ENCODE assay signal across 9 cellular contexts in the genomic region with DNA sequence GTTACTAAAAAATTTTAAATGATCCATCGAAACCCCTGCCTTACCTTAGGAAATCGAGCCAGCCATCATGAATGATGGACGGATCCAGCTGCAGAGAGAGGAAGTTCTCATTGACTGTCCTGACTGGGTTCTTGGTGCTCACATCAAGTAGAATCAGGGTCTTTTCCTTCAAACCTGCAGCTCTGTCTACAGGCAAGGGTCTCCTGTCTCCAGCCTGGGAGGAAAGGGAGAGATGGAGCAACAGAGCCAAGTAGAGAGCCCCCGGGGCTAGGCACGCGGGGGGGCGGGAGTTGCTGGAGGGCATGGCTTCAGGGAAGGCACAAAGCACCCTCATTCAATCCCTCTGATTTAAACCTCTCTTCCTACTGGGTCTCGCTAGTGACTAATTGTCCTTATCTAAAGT. TPM values are rescaled to one million over a fixed set of nuclear protein-coding genes. Genes with fewer than 3 reads are reported as not detected.
DNase-seq lines count a peak whose midpoint lies in the region; ATAC-seq and TF ChIP-seq lines count a peak whose summit lies in the region.
"Had no signal": no experiment of that assay in that cellular context is flagged by ENCODE, and none has a peak within 500 bp of the region (broad histone marks: within the 10 kb centered on the region; RNA-seq: fewer than 3 reads in every experiment).

Gene HPSE2 (minus strand): TSS at position 384 of the 403 bp plus-strand sequence.

- H3K36me3 ChIP-seq in heart left ventricle = no peaks in the 10 kb centered on the region
- H3K36me3 ChIP-seq in uterus = no peaks in the 10 kb centered on the region

- H3K27ac ChIP-seq in heart left ventricle (no peak within 1 kb of the TSS), dorsolateral prefrontal cortex (no peak within 1 kb of the TSS), uterus (peak within 1 kb of the TSS; percentile 63 to 64)

- in situ Hi-C loops in KBM-7 (cut with MboI; ENCODE audit: low pct_unique_long_range_greater_than_20kb, low sequenced_read_pairs) = no loop called here

- H3K4me3 ChIP-seq in heart left ventricle (peak within 1 kb of the TSS in 11 of 12 donors; percentile 22 to 59 (median 49)), dorsolateral prefrontal cortex (peak within 1 kb of the TSS in 55 of 59 donors; percentile 19 to 66 (median 49)), uterus (peak within 1 kb of the TSS; percentile 3 to 40)

- WGBS in heart left ventricle, 4 donors = 3 to 5% (median 3%) methylated on average over 8 of the region's 8 CpGs

- peaks cover 31 to 97% (median 65%) of the 10 kb centered on the region in 9 donors for H3K27me3 ChIP-seq in heart left ventricle
- peaks cover 13 to 94% (median 72%) of the 10 kb centered on the region in 45 donors for H3K27me3 ChIP-seq in dorsolateral prefrontal cortex
- peaks cover 4 to 31% of the 10 kb centered on the region in 2 donors for H3K27me3 ChIP-seq in uterus

- intact Hi-C loops in heart left ventricle (cut with DNase I) = no loop called here
- intact Hi-C loops in Right ventricle myocardium superior (cut with DNase I) = no loop called here
- intact Hi-C loops in dorsolateral prefrontal cortex (cut with DNase I) = no loop called here
- intact Hi-C loops in uterus (cut with DNase I; ENCODE audit: low total_unique reads) = no loop called here

- ATAC-seq in heart left ventricle (no peak), Right ventricle myocardium superior (ENCODE audit: poor library complexity) (no peak)

- TF ChIP-seq POLR2A in heart left ventricle (IDR thresholded peaks at IDR 0.05) = no peak
- no peak for TF ChIP-seq POLR2A in uterus (IDR thresholded peaks at IDR 0.05)

- TF ChIP-seq CTCF in heart left ventricle (IDR thresholded peaks at IDR 0.05) (no peak), dorsolateral prefrontal cortex (IDR thresholded peaks at IDR 0.05 in 54 of 56, conservative IDR thresholded peaks at IDR 0.05 in 2 of 56; ENCODE audit: low read depth in 1 of 56, partially characterized antibody in 56 of 56) (no peak), uterus (IDR thresholded peaks at IDR 0.05) (no peak)

- H3K4me1 ChIP-seq in heart left ventricle = peaks cover 0 to 43% (median 23%) of the 10 kb centered on the region in 12 donors
- H3K4me1 ChIP-seq in uterus = peaks cover 0 to 16% of the 10 kb centered on the region in 2 donors

- DNase-seq in heart left ventricle (no peak), Right ventricle myocardium superior (no peak), dorsolateral prefrontal cortex (no peak), myocyte (ENCODE audit: low read depth) (peak; percentile 3), uterus (no peak), NCI-H1694 (lab: John Stamatoyannopoulos, UW) (no peak), KBM-7 (no peak)
- DNase-seq in activated effector memory CD4-positive, alpha-beta T cell treated with anti-CD3 and anti-CD28 coated beads, Interleukin-2, amount 50 U/mL, for 16 hours = no peak
- DNase-seq: NCI-H187 treated with DMSO at 0.1 percent for 48 hours had no signal

- H3K9me3 ChIP-seq in heart left ventricle (no peaks in the 10 kb centered on the region), uterus (no peaks in the 10 kb centered on the region)

RNA-seq across cellular contexts. Expression of gene HPSE2, which starts in this region (rescaled TPM):
- total RNA-seq in heart left ventricle = under 1 TPM in 6 of 9 donors, not detected in 3; 0.07 to 0.18 (median 0.15) TPM
- polyA plus RNA-seq in heart left ventricle = under 1 TPM; 0.06 to 0.08 TPM
- total RNA-seq in Right ventricle myocardium superior = not detected
- 10 to 100 TPM in 53 of 120 experiments, 1 to 10 TPM in 67; 2.2 to 42.1 (median 9.0) TPM for total RNA-seq in dorsolateral prefrontal cortex
- total RNA-seq in myocyte = not detected in 2 replicates
- not detected for polyA plus RNA-seq in myocyte (2012)
- 10 to 100 TPM in 1 of 4 donors, 1 to 10 TPM in 2, not detected in 1; 7.0 to 13.6 (median 7.7) TPM for total RNA-seq in uterus

Comparison
In these comparisons a context has a peak if more than half of its experiments do, and no peak if none do; other contexts are left out.
1. Peak in DNase-seq in myocyte; RNA of the gene not detected or under 1 TPM.
2. H3K27ac ChIP-seq: peak in uterus (2 of 2); none in heart left ventricle (0 of 12) and dorsolateral prefrontal cortex (0 of 59).
3. Peak in every context shown above with its lines, with median percentiles within 50 percentile points of each other: H3K4me3 ChIP-seq.